In genomic region chr10:129059977-129060376, GRCh38 we compare ENCODE assay signal across 26 cellular contexts.
"Had no signal": no experiment of that assay in that cellular context is flagged by ENCODE, and none has a peak within 500 bp of the region (broad histone marks: within the 10 kb centered on the region; RNA-seq: fewer than 3 reads in every experiment).

No MANE protein-coding gene starts in this region.

- H3K4me3 Mint-ChIP-seq: effector memory CD8-positive, alpha-beta T cell; endodermal cell; mesothelial cell of epicardium had no signal

- DNase-seq: dermis blood vessel endothelial cell; dorsolateral prefrontal cortex; effector CD8-positive, alpha-beta T cell; effector memory CD8-positive, alpha-beta T cell; endodermal cell; erythroblast; foreskin keratinocyte; heart left ventricle; hypothalamus; immature natural killer cell; left cardiac atrium; left lung; left ventricle myocardium superior; lower lobe of right lung; mesenchymal stem cell; mucosa of descending colon; naive B cell had no signal

- H3K36me3 Mint-ChIP-seq: immature natural killer cell, mesothelial cell of epicardium, naive B cell had no signal

- H3K27me3 ChIP-seq: foreskin keratinocyte, heart left ventricle, hepatocyte, left lung had no signal

- H2AFZ ChIP-seq: hepatocyte had no signal

- H3K9me3 Mint-ChIP-seq: effector memory CD8-positive, alpha-beta T cell; endodermal cell; mesothelial cell of epicardium; naive B cell had no signal

- FAIRE-seq: endometrium, frontal cortex, keratinocyte had no signal

- H3K27ac ChIP-seq: coronary artery, dorsolateral prefrontal cortex, epithelial cell of prostate, foreskin keratinocyte, gastroesophageal sphincter, heart left ventricle, hepatocyte, left lung, lower lobe of right lung had no signal

- H3K36me3 ChIP-seq: gastroesophageal sphincter, heart left ventricle, left lung, lower lobe of right lung had no signal

- ATAC-seq: effector memory CD8-positive, alpha-beta T cell; esophagus mucosa; foreskin keratinocyte; gastroesophageal sphincter; heart left ventricle; left cardiac atrium; left lung; left ventricle myocardium superior; lower lobe of right lung; mucosa of descending colon had no signal

- H3K27ac Mint-ChIP-seq: effector memory CD8-positive, alpha-beta T cell; immature natural killer cell; mesothelial cell of epicardium had no signal

- H3K4me3 ChIP-seq: coronary artery, dorsolateral prefrontal cortex, gastroesophageal sphincter, heart left ventricle, hepatocyte, left lung, lower lobe of right lung, mucosa of descending colon had no signal

- H3K4me1 Mint-ChIP-seq: mesothelial cell of epicardium had no signal

- H3K9me3 ChIP-seq: gastroesophageal sphincter, heart left ventricle, left lung, lower lobe of right lung, mucosa of descending colon had no signal

- H3K4me2 ChIP-seq: hepatocyte had no signal

- H3K4me1 ChIP-seq: foreskin keratinocyte, gastroesophageal sphincter, heart left ventricle, left lung, lower lobe of right lung had no signal

- H3K79me2 ChIP-seq: hepatocyte had no signal
